Comparison of ENCODE assay signal across 9 cellular contexts in the genomic region with DNA sequence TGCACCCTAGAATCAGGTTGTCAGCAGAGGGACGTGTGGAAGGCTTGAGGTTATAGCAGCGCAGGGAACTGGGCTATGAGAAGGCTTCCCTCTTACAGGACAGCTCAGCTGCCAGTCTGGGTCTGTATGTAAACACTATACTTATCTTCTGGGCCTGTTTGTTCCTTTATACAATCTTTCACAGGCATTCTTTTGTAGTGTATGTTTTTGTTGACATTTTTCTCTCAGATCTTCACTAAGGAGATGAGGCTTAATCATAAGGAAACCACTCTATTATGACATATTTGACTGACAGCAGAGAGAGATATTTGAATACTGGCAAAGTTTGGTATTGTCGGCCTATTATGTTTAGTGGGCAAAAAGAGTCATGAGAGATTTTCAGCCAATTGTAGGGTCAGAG. TPM values are rescaled to one million over a fixed set of nuclear protein-coding genes. Genes with fewer than 3 reads are reported as not detected.
DNase-seq lines count a peak whose midpoint lies in the region; ATAC-seq and TF ChIP-seq lines count a peak whose summit lies in the region.
"Had no signal": no experiment of that assay in that cellular context is flagged by ENCODE, and none has a peak within 500 bp of the region (broad histone marks: within the 10 kb centered on the region; RNA-seq: fewer than 3 reads in every experiment).

No MANE protein-coding gene starts in this region.

- ATAC-seq in HG02610 (IDR thresholded peaks at IDR 0.05; ENCODE audit: unreplicated experiment) (no peak), HG03469 (IDR thresholded peaks at IDR 0.05; ENCODE audit: unreplicated experiment) (no peak)

- no peaks in the 10 kb centered on the region for H3K36me3 ChIP-seq in A673 (ENCODE audit: insufficient read depth, low read length, poor library complexity, severe bottlenecking)
- no peaks in the 10 kb centered on the region for H3K36me3 ChIP-seq in HUES48 (ENCODE audit: control insufficient read depth, insufficient read depth, low read length)

- BruUV-seq in A673 (replicated peaks; lab: Mats Ljungman, UMichigan): TSS peak; percentile 53
- TSS peak; percentile 54 for BruUV-seq in MCF 10A (replicated peaks; lab: Mats Ljungman, UMichigan)

- no peaks in the 10 kb centered on the region for H3K9me3 ChIP-seq in A673 (ENCODE audit: low read depth, low read length, poor library complexity, severe bottlenecking)
- no peaks in the 10 kb centered on the region for H3K9me3 ChIP-seq in HUES48 (ENCODE audit: control insufficient read depth, insufficient read depth, low read length)
- H3K9me3 ChIP-seq in mononuclear cell (ENCODE audit: low read depth, low read length): no peaks in the 10 kb centered on the region

- intact Hi-C loops in A673 (cut with micrococcal nuclease; ENCODE audit: unreplicated experiment): no loop called here
- intact Hi-C loops in MCF 10A (cut with micrococcal nuclease): loop anchor here (5.0 kb wide), 1 partner anchor 101 kb away; no protein-coding TSS in a partner anchor

- H3K27me3 Mint-ChIP-seq in MCF 10A (ENCODE audit: insufficient read depth, unreplicated experiment): no peaks in the 10 kb centered on the region

- H3K27me3 ChIP-seq in A673 (replicated peaks; ENCODE audit: insufficient read depth, low read depth, low read length, poor library complexity): no peaks in the 10 kb centered on the region
- H3K27me3 ChIP-seq in HUES48 (ENCODE audit: control insufficient read depth, insufficient read depth, low read length): peaks cover 22% of the 10 kb centered on the region
- H3K27me3 ChIP-seq in mononuclear cell (ENCODE audit: insufficient read depth, low read length): peaks cover 12% of the 10 kb centered on the region

- CTCF ChIA-PET in A673 (lab: Charles Lee) (interaction anchor here (1.6 kb wide), 1 partner anchor 16 kb away, joined by 3 read pairs; no protein-coding TSS in a partner anchor), MCF 10A (lab: Yijun Ruan, JAX) (interaction anchor here (0.6 to 2.3 kb wide), 5 partner anchors 17 to 1421 kb away, joined by 3 to 7 read pairs (median 3); no protein-coding TSS in a partner anchor)

- peak overlapping the region; percentile 77 for H3K27ac ChIP-seq in A673 (ENCODE audit: low read depth, low read length, poor library complexity, severe bottlenecking)
- no peak overlapping the region for H3K27ac ChIP-seq in HUES48 (ENCODE audit: low read depth, low read length)
- no peak overlapping the region for H3K27ac ChIP-seq in caudate nucleus (ENCODE audit: low read depth, low read length)

- H3K4me3 Mint-ChIP-seq in MCF 10A (ENCODE audit: unreplicated experiment): peak overlapping the region; percentile 99

- H3K36me3 Mint-ChIP-seq in MCF 10A (ENCODE audit: insufficient read depth, unreplicated experiment): peaks cover 6% of the 10 kb centered on the region

- DNase-seq in A673 (ENCODE audit: low spot score) (no peak), MCF 10A (ENCODE audit: unreplicated experiment) (no peak), NCI-H1694 treated with DMSO at 0.1 percent for 48 hours (lab: John Stamatoyannopoulos, UW) (no peak), caudate nucleus (lab: John Stamatoyannopoulos, UW) (no peak)

- H3K9ac ChIP-seq in HUES48 (ENCODE audit: low read depth, low read length): no peak overlapping the region

- peaks cover 45% of the 10 kb centered on the region for H3K4me1 Mint-ChIP-seq in MCF 10A (ENCODE audit: insufficient read depth, unreplicated experiment)

- H3K4me1 ChIP-seq in A673 (ENCODE audit: insufficient read depth, low read length, poor library complexity, severe bottlenecking) (peaks cover 27% of the 10 kb centered on the region), HUES48 (ENCODE audit: control insufficient read depth, insufficient read depth, low read length) (peaks cover 14% of the 10 kb centered on the region), mononuclear cell (ENCODE audit: insufficient read depth, low read length) (peaks cover 46% of the 10 kb centered on the region)

- POLR2A ChIA-PET in A673 (lab: Charles Lee; ENCODE audit: low non-redundant PET) (no interaction called here), MCF 10A (lab: Yijun Ruan, JAX) (interaction anchor here (0.7 to 2.8 kb wide), 17 partner anchors 8 to 236 kb away, joined by 3 to 19 read pairs (median 5); partner anchors contain the start of genes CUEDC2, FBXL15, NFKB2 and NOLC1)

- TF ChIP-seq CTCF in A673 (conservative IDR thresholded peaks at IDR 0.05; ENCODE audit: low read depth, low read length): no peak
- TF ChIP-seq CTCF in MCF 10A (IDR thresholded peaks at IDR 0.05; ENCODE audit: unreplicated experiment): no peak

- H3K27ac Mint-ChIP-seq in MCF 10A (ENCODE audit: low read depth, unreplicated experiment): peak overlapping the region; percentile 97

- H3K9me3 Mint-ChIP-seq in MCF 10A (ENCODE audit: unreplicated experiment): no peaks in the 10 kb centered on the region

- H3K4me3 ChIP-seq in A673 (ENCODE audit: low read depth, low read length, poor library complexity, severe bottlenecking) (peak overlapping the region; percentile 81), HUES48 (ENCODE audit: low read depth, low read length) (peak overlapping the region; percentile 94), mononuclear cell (ENCODE audit: low read length) (peak overlapping the region; percentile 93)

RNA-seq across cellular contexts. Expression of gene GBF1, which starts 0.9 kb away (rescaled TPM):
- total RNA-seq in A673 (2021) (48.4 and 50.0 TPM in 2 replicates), MCF 10A (2022) (50.0 and 50.6 TPM in 2 replicates), mononuclear cell (16.7 TPM)

RNA-seq across cellular contexts. Expression of gene PITX3, which starts 4.9 kb away (rescaled TPM):
- total RNA-seq in A673 (2021) (not detected in 2 replicates), MCF 10A (2022) (not detected in 2 replicates), mononuclear cell (not detected)
- total RNA-seq: activated CD8-positive, alpha-beta memory T cell treated with anti-CD3 and anti-CD28 coated beads for 36 hours had no signal

RNA-seq across cellular contexts. Expression of gene ELOVL3, which starts 20.2 kb away (rescaled TPM):
- 0.44 TPM in 1 of 2 replicates, not detected in the other for total RNA-seq in A673 (2021)
- total RNA-seq in MCF 10A (2022): not detected in 2 replicates
- total RNA-seq in mononuclear cell: not detected
- total RNA-seq: activated CD8-positive, alpha-beta memory T cell treated with anti-CD3 and anti-CD28 coated beads for 36 hours had no signal
